8 cellular contexts compared by ENCODE assay signal in the genomic region with DNA sequence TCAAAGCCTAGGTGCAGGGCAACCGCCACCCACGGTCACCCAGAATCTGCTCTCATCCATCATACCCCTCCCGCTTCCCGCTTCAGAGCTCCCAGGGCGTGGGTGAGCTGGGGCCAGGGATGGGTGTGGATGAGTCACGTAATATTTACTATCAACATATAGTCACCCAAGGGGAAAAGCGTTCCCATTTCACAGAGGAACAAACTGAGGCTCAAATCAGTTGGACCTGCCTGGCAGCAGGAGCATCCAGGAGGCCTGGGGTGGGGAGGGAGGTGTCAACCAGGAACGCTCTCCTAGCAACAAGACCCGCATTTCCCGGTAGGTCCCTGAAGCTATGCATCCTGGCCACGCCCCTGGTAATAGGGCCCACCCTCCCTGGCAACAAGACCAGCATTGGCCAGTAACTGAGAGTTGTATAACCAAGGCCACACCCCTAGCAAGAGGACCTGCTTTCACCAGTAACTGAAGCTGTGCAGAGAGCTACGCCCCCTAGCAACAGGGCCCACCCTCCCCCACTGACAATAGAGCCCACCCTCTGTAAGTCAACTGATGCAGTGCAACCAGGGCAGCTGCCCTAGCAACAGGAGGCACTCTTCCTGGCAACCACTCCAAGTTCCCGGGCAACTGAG. TPM values are rescaled to one million over a fixed set of nuclear protein-coding genes. Genes with fewer than 3 reads are reported as not detected.
DNase-seq lines count a peak whose midpoint lies in the region; ATAC-seq and TF ChIP-seq lines count a peak whose summit lies in the region.

No MANE protein-coding gene starts in this region.

- TF ChIP-seq CTCF in mucosa of descending colon (IDR thresholded peaks at IDR 0.05): no peak

- peak; percentile 68 for ATAC-seq in mucosa of descending colon
- ATAC-seq in HG03095 (IDR thresholded peaks at IDR 0.05; ENCODE audit: unreplicated experiment): no peak
- ATAC-seq in HG02798 (IDR thresholded peaks at IDR 0.05; ENCODE audit: poor library complexity, unreplicated experiment): no peak

- H3K4me1 ChIP-seq in mucosa of descending colon (ENCODE audit: low read depth): no peaks in the 10 kb centered on the region

- no peaks in the 10 kb centered on the region for H3K27me3 ChIP-seq in H7 (ENCODE audit: control insufficient read depth, insufficient read depth, low read length)

- H3K4me3 ChIP-seq in H7 (ENCODE audit: insufficient read depth, low read depth, low read length) (no peak overlapping the region), mucosa of descending colon (no peak overlapping the region)

- H3K9me3 ChIP-seq in mucosa of descending colon: no peaks in the 10 kb centered on the region

- DNase-seq in COLO829 (ENCODE audit: low spot score) (peak; percentile 77), H7 (peak; percentile 99), NCI-H345 treated with DMSO at 0.1 percent for 48 hours (lab: John Stamatoyannopoulos, UW; ENCODE audit: unreplicated experiment) (peak; percentile 83), brain pericyte (ENCODE audit: low read depth, low spot score) (peak; percentile 59), mucosa of descending colon (peak; percentile 70 to 72 (median 71))
- no peak for DNase-seq in activated CD4-positive, alpha-beta T cell treated with anti-CD3 and anti-CD28 coated beads, Interleukin-2, amount 50 U/mL, for 48 hours

- intact Hi-C loops in mucosa of descending colon (cut with DNase I, micrococcal nuclease): loop anchor here in 1 of 2 donors (5.0 kb wide), 1 partner anchor 38 kb away; no protein-coding TSS in a partner anchor

- H3K36me3 ChIP-seq in H7 (replicated peaks; ENCODE audit: control insufficient read depth, insufficient read depth, low read length) (peaks cover 9% of the 10 kb centered on the region), mucosa of descending colon (ENCODE audit: low read depth) (no peaks in the 10 kb centered on the region)

RNA-seq across cellular contexts. Expression of a gene that starts 32.7 kb away (rescaled TPM):
- total RNA-seq in H7 (2014; rRNA removed; shearing (Covaris generic)): 3.3 and 5.0 TPM in 2 replicates
- total RNA-seq in mucosa of descending colon: 10 to 100 TPM; 20.9 to 23.6 (median 22.6) TPM

RNA-seq across cellular contexts. Expression of a gene that starts 32.8 kb away (rescaled TPM):
- total RNA-seq in H7 (2014; rRNA removed; shearing (Covaris generic)): 1.4 and 1.7 TPM in 2 replicates
- 10 to 100 TPM; 61.2 to 88.7 (median 70.7) TPM for total RNA-seq in mucosa of descending colon

RNA-seq across cellular contexts. Expression of a gene that starts 42.3 kb away (rescaled TPM):
- total RNA-seq in H7 (2014; rRNA removed; shearing (Covaris generic)): 35.8 and 40.8 TPM in 2 replicates
- 10 to 100 TPM; 11.2 to 15.3 (median 15.1) TPM for total RNA-seq in mucosa of descending colon

RNA-seq across cellular contexts. Expression of a gene that starts 46.6 kb away (rescaled TPM):
- 11.3 and 15.7 TPM in 2 replicates for total RNA-seq in H7 (2014; rRNA removed; shearing (Covaris generic))
- 10 to 100 TPM; 17.5 to 29.7 (median 27.6) TPM for total RNA-seq in mucosa of descending colon

Comparison
In these comparisons a context has a peak if more than half of its experiments do, and no peak if none do; other contexts are left out.
1. DNase-seq: peak in COLO829 (single experiment), H7 (single experiment), NCI-H345 treated with DMSO at 0.1 percent for 48 hours (single experiment), brain pericyte (single experiment) and mucosa of descending colon (3 of 3); none in activated CD4-positive, alpha-beta T cell treated with anti-CD3 and anti-CD28 coated beads, Interleukin-2, amount 50 U/mL, for 48 hours (0 of 2).
2. RNA of a gene that starts 32.8 kb away (total RNA-seq): 61.2 to 88.7 TPM in mucosa of descending colon; 1.4 to 1.7 TPM in H7; every median in the first group is over 10 times any median in the second.